10 cellular contexts compared by ENCODE assay signal in genomic region chr6:168956141-168956838, GRCh38.
A peak's percentile ranks its signal among the peaks of the same experiment; 100 is the strongest.
DNase-seq lines count a peak whose midpoint lies in the region; ATAC-seq and TF ChIP-seq lines count a peak whose summit lies in the region.
"Had no signal": no experiment of that assay in that cellular context is flagged by ENCODE, and none has a peak within 500 bp of the region (broad histone marks: within the 10 kb centered on the region; RNA-seq: fewer than 3 reads in every experiment).

No MANE protein-coding gene starts in this region.

- H3K4me1 ChIP-seq in ACC112 (ENCODE audit: control insufficient read depth, insufficient read depth, low read length, unreplicated experiment) = peaks cover 7% of the 10 kb centered on the region
- no peaks in the 10 kb centered on the region for H3K4me1 ChIP-seq in RWPE2 (ENCODE audit: insufficient read depth, poor library complexity, severe bottlenecking)

- H3K27ac ChIP-seq in ACC112 (ENCODE audit: low read depth, low read length) (no peak overlapping the region), RWPE2 (ENCODE audit: poor library complexity, severe bottlenecking) (no peak overlapping the region)
- H3K27ac ChIP-seq: ovary, SJSA1 had no signal

- H3K36me3 ChIP-seq in ACC112 (ENCODE audit: insufficient read depth, low read length) = no peaks in the 10 kb centered on the region
- no peaks in the 10 kb centered on the region for H3K36me3 ChIP-seq in RWPE2 (ENCODE audit: low read depth)
- H3K36me3 ChIP-seq: ovary, SJSA1 had no signal

- H3K4me3 ChIP-seq in ACC112 (ENCODE audit: low read depth, low read length) = no peak overlapping the region
- H3K4me3 ChIP-seq in RWPE2 (ENCODE audit: severe bottlenecking) = no peak overlapping the region
- H3K4me3 ChIP-seq: ovary, SJSA1 had no signal

- no peaks in the 10 kb centered on the region for H3K9me3 ChIP-seq in RWPE2 (ENCODE audit: severe bottlenecking)
- H3K9me3 ChIP-seq: ovary, SJSA1 had no signal

- H3K27me3 ChIP-seq in ACC112 (ENCODE audit: insufficient read depth, low read length) (no peaks in the 10 kb centered on the region), RWPE2 (ENCODE audit: insufficient read depth, poor library complexity, severe bottlenecking) (no peaks in the 10 kb centered on the region)
- H3K27me3 ChIP-seq: ovary, SJSA1 had no signal

- DNase-seq in RWPE2 (ENCODE audit: low spot score) (no peak), foreskin melanocyte (peak; percentile 68), iPS-NIHi7 (ENCODE audit: extremely low spot score) (no peak), NCI-H2171 (lab: John Stamatoyannopoulos, UW) (no peak), GM19240 (ENCODE audit: insufficient read length, low spot score) (no peak)
- no peak for DNase-seq in activated CD4-positive, CD25-positive, alpha-beta regulatory T cell (lab: John Stamatoyannopoulos, UW)

- no peak for TF ChIP-seq CTCF in RWPE2 (IDR thresholded peaks at IDR 0.05; ENCODE audit: poor library complexity, severe bottlenecking)

- H3K79me2 ChIP-seq in ACC112 (ENCODE audit: control insufficient read depth, insufficient read depth, low read length, unreplicated experiment) = no peaks in the 10 kb centered on the region

- peak; percentile 10 for ATAC-seq in GM21390 (IDR thresholded peaks at IDR 0.05; ENCODE audit: unreplicated experiment)
- peak; percentile 38 for ATAC-seq in RWPE2 (ENCODE audit: low read depth)

- H2AFZ ChIP-seq in ACC112 (ENCODE audit: low read length, unreplicated experiment) = peak overlapping the region; percentile 48
